8 cellular contexts compared by ENCODE assay signal in genomic region chrX:27878862-27879261, GRCh38.
"Had no signal": no experiment of that assay in that cellular context is flagged by ENCODE, and none has a peak within 500 bp of the region (broad histone marks: within the 10 kb centered on the region; RNA-seq: fewer than 3 reads in every experiment).

No MANE protein-coding gene starts in this region.

- ATAC-seq: HCT116 had no signal

- DNase-seq: GM23248, GOT3, H7, HFFc6, KG1 had no signal

- H3K27ac ChIP-seq: GM23248, HL-60 had no signal

- H2AFZ ChIP-seq: GM23248 had no signal

- H3K9ac ChIP-seq: GM23248 had no signal

- H3K36me3 ChIP-seq: HAP-1 had no signal

- H3K9me3 ChIP-seq: HAP-1 had no signal

- H3K4me3 ChIP-seq: GM23248, HAP-1 had no signal
